Comparison of ENCODE assay signal across 1 cellular context in the genomic region with DNA sequence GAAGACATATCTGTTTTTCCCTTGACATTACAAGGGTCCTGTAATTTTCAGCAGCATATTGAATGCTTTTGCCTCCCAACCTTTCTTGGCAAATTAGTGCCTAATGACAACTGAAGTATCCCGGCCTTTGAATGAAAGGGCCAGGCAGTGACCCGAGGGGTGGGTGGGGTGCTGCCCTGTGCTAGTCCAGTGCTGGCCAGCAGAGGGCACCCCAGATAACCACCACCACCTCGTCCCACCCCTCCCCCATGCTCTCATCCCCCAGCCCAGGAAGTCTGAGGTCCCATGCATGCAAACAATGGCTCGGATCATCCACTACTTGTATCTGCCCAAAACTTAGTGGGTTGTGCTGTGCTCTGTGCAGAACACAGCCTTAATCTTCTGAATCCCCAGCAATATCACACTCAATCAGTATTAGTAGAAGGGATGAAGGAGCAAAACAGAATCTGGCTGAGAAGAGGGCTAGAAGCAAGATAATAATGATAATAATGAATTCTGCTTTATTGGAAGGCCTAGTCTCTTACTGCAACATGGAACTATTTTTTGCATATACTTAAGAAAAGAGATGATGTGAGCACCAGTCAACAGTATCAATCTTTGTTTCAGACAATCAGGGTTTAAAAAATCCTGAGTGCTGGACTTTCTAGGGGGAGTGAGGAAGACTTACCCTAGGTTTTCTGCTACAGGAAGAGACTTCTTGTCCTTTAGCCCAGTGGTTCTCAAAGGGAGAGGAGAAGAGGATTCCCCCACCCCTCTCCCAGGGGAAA.
TF ChIP-seq lines count a peak whose summit lies in the region.

No MANE protein-coding gene starts in this region.

TF ChIP-seq in GM12878, 131 proteins besides CTCF, POLR2A, EP300 and RAD21 (continued from another document):
- no peak for TF ChIP-seq MEF2B (IDR thresholded peaks at IDR 0.05; ENCODE audit: partially characterized antibody, poor library complexity, severe bottlenecking)
- no peak for TF ChIP-seq MTA3 (IDR thresholded peaks at IDR 0.05; ENCODE audit: borderline replicate concordance, low read length)
- TF ChIP-seq WRNIP1 (IDR thresholded peaks at IDR 0.05; ENCODE audit: borderline replicate concordance, low read depth, low read length) = no peak
- peak; percentile 16; the same call in 1 of the 2 replicates for TF ChIP-seq TCF12 (IDR thresholded peaks at IDR 0.05; ENCODE audit: low read depth, low read length)
- no peak for TF ChIP-seq CBX3 (IDR thresholded peaks at IDR 0.05; ENCODE audit: borderline replicate concordance, low read depth)
- 0 out of 2 replicates have a peak, but pooled peaks have one; percentile 24 for TF ChIP-seq NBN (IDR thresholded peaks at IDR 0.05)
- TF ChIP-seq ESRRA (IDR thresholded peaks at IDR 0.05; ENCODE audit: low read length) = no peak
- no peak for TF ChIP-seq MEF2A (IDR thresholded peaks at IDR 0.05; ENCODE audit: insufficient read depth, low read depth, low read length)
- no peak for TF ChIP-seq ZBED1 (IDR thresholded peaks at IDR 0.05; ENCODE audit: borderline replicate concordance)
- peak; percentile 69 for TF ChIP-seq RUNX3 (IDR thresholded peaks at IDR 0.05; ENCODE audit: low read length)
- no peak for TF ChIP-seq SMAD1 (IDR thresholded peaks at IDR 0.05; ENCODE audit: low read depth, partially characterized antibody)
- no peak for TF ChIP-seq SIX5 (IDR thresholded peaks at IDR 0.05; ENCODE audit: low read depth, low read length, severe bottlenecking)
- peak; percentile 62; the same call in 1 of the 2 replicates for TF ChIP-seq CHD2 (IDR thresholded peaks at IDR 0.05; ENCODE audit: borderline replicate concordance, low read depth, low read length)
- TF ChIP-seq, protein P1, sequence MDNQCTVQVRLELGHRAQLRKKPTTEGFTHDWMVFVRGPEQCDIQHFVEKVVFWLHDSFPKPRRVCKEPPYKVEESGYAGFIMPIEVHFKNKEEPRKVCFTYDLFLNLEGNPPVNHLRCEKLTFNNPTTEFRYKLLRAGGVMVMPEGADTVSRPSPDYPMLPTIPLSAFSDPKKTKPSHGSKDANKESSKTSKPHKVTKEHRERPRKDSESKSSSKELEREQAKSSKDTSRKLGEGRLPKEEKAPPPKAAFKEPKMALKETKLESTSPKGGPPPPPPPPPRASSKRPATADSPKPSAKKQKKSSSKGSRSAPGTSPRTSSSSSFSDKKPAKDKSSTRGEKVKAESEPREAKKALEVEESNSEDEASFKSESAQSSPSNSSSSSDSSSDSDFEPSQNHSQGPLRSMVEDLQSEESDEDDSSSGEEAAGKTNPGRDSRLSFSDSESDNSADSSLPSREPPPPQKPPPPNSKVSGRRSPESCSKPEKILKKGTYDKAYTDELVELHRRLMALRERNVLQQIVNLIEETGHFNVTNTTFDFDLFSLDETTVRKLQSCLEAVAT (IDR thresholded peaks at IDR 0.05) = no peak
- TF ChIP-seq KAT2A (conservative IDR thresholded peaks at IDR 0.05; ENCODE audit: control insufficient read depth, low read depth, low read length) = no peak
- TF ChIP-seq CREM (IDR thresholded peaks at IDR 0.05; ENCODE audit: low read depth) = no peak
- peak; percentile 51; the same call in 1 of the 2 replicates for TF ChIP-seq YY1 (IDR thresholded peaks at IDR 0.05; ENCODE audit: low read depth, low read length)
- TF ChIP-seq IRF4 (IDR thresholded peaks at IDR 0.05; ENCODE audit: low read depth, low read length) = 0 out of 2 replicates have a peak, but pooled peaks have one; percentile 15
- TF ChIP-seq, protein P2, sequence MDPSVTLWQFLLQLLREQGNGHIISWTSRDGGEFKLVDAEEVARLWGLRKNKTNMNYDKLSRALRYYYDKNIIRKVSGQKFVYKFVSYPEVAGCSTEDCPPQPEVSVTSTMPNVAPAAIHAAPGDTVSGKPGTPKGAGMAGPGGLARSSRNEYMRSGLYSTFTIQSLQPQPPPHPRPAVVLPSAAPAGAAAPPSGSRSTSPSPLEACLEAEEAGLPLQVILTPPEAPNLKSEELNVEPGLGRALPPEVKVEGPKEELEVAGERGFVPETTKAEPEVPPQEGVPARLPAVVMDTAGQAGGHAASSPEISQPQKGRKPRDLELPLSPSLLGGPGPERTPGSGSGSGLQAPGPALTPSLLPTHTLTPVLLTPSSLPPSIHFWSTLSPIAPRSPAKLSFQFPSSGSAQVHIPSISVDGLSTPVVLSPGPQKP (IDR thresholded peaks at IDR 0.05; ENCODE audit: low read depth, low read length) = no peak
- TF ChIP-seq, protein P3, sequence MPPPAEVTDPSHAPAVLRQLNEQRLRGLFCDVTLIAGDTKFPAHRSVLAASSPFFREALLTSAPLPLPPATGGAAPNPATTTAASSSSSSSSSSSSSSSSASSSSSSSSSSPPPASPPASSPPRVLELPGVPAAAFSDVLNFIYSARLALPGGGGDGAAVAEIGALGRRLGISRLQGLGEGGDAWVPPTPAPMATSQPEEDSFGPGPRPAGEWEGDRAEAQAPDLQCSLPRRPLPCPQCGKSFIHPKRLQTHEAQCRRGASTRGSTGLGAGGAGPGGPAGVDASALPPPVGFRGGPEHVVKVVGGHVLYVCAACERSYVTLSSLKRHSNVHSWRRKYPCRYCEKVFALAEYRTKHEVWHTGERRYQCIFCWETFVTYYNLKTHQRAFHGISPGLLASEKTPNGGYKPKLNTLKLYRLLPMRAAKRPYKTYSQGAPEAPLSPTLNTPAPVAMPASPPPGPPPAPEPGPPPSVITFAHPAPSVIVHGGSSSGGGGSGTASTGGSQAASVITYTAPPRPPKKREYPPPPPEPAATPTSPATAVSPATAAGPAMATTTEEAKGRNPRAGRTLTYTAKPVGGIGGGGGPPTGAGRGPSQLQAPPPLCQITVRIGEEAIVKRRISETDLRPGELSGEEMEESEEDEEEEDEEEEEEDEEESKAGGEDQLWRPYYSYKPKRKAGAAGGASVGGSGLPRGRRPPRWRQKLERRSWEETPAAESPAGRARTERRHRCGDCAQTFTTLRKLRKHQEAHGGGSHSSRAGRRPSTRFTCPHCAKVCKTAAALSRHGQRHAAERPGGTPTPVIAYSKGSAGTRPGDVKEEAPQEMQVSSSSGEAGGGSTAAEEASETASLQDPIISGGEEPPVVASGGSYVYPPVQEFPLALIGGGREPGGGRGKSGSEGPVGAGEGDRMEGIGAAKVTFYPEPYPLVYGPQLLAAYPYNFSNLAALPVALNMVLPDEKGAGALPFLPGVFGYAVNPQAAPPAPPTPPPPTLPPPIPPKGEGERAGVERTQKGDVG (CRISPR knock-in tag; IDR thresholded peaks at IDR 0.05) = no peak
- no peak for TF ChIP-seq IKZF2 (IDR thresholded peaks at IDR 0.05)
- no peak for TF ChIP-seq PAX5 (IDR thresholded peaks at IDR 0.05; ENCODE audit: borderline replicate concordance, low read depth, low read length)
TF ChIP-seq in GM12878: peak in this region for 8.
